8 cellular contexts compared by ENCODE assay signal in the genomic region with DNA sequence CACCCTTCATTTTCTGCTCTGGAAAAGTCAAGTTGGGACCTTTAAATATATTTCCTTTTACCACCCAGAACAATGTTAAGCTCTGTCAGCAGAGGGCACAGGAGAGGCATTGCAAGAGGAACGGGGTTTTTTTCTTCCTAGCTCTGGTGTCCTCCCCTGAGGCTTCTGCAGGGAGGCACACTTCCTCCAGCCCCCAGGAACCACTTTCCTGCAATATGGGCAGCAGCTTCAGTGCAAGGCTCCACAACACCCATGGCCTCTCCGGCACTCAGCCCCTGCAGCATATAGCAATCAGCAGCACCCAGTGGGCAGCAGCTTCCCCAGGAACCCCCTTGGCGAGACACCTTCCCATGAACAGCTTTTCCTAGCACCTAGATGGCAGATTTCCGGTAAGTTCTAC.
DNase-seq lines count a peak whose midpoint lies in the region; TF ChIP-seq lines count a peak whose summit lies in the region.

No MANE protein-coding gene starts in this region.

- no peaks in the 10 kb centered on the region for H3K9me3 ChIP-seq in vagina

- in situ Hi-C loops in brain microvascular endothelial cell (cut with HindIII; ENCODE audit: low pct_ligation_motif_present, low sequenced_read_pairs) = no loop called here

- intact Hi-C loops in vagina (cut with DNase I) = no loop called here
- intact Hi-C loops in dorsolateral prefrontal cortex (cut with DNase I) = no loop called here

- H3K4me1 ChIP-seq in vagina = no peaks in the 10 kb centered on the region

- no peaks in the 10 kb centered on the region for H3K9me3 Mint-ChIP-seq in nephron progenitor cell

- H3K27ac Mint-ChIP-seq in nephron progenitor cell = no peak overlapping the region

- H3K27me3 Mint-ChIP-seq in nephron progenitor cell (ENCODE audit: low read depth, poor library complexity) = peaks cover 5% of the 10 kb centered on the region

- no peak overlapping the region for H3K4me3 ChIP-seq in brain microvascular endothelial cell (ENCODE audit: low read depth, low read length)
- H3K4me3 ChIP-seq in vagina = no peak overlapping the region
- H3K4me3 ChIP-seq in dorsolateral prefrontal cortex = no peak overlapping the region

- H3K4me1 Mint-ChIP-seq in nephron progenitor cell = peaks cover 14% of the 10 kb centered on the region

- H3K27me3 ChIP-seq in brain microvascular endothelial cell (replicated peaks) (no peaks in the 10 kb centered on the region), vagina (no peaks in the 10 kb centered on the region), dorsolateral prefrontal cortex (no peaks in the 10 kb centered on the region)

- H3K36me3 Mint-ChIP-seq in nephron progenitor cell (ENCODE audit: low read depth) = no peaks in the 10 kb centered on the region

- TF ChIP-seq POLR2A in vagina (IDR thresholded peaks at IDR 0.05) = no peak

- H3K36me3 ChIP-seq in brain microvascular endothelial cell (replicated peaks) (no peaks in the 10 kb centered on the region), vagina (no peaks in the 10 kb centered on the region)

- TF ChIP-seq CTCF in GM12874 (IDR thresholded peaks at IDR 0.05; ENCODE audit: insufficient read depth, low read depth, low read length) (peak; percentile 67), brain microvascular endothelial cell (IDR thresholded peaks at IDR 0.05; ENCODE audit: low read depth, low read length, missing control alignments) (peak; percentile 67), nephron progenitor cell (IDR thresholded peaks at IDR 0.05) (peak; percentile 29), vagina (IDR thresholded peaks at IDR 0.05) (no peak), dorsolateral prefrontal cortex (IDR thresholded peaks at IDR 0.05 in 54 of 56, conservative IDR thresholded peaks at IDR 0.05 in 2 of 56; ENCODE audit: low read depth in 1 of 56, partially characterized antibody in 56 of 56) (peak in 21 of 56 donors; percentile 7 to 30 (median 19))

- H3K27ac ChIP-seq in brain microvascular endothelial cell (no peak overlapping the region), vagina (no peak overlapping the region), dorsolateral prefrontal cortex (peak overlapping the region in 1 of 59 donors; percentile 24)

- H3K4me3 Mint-ChIP-seq in nephron progenitor cell = no peak overlapping the region

- DNase-seq in AG20443 (ENCODE audit: low spot score) (peak; percentile 56), LoVo (ENCODE audit: low spot score) (peak; percentile 24), brain microvascular endothelial cell (peak; percentile 10), nephron progenitor cell (peak; percentile 8), pons (ENCODE audit: low spot score) (no peak), vagina (ENCODE audit: extremely low spot score in 2 of 2) (no peak), dorsolateral prefrontal cortex (no peak)

Comparison
In these comparisons a context has a peak if more than half of its experiments do, and no peak if none do; other contexts are left out.
1. DNase-seq: peak in AG20443 (single experiment), LoVo (single experiment), brain microvascular endothelial cell (single experiment) and nephron progenitor cell (single experiment); none in pons (single experiment), vagina (0 of 2) and dorsolateral prefrontal cortex (0 of 10).
2. CTCF ChIP-seq: peak in GM12874 (single experiment), brain microvascular endothelial cell (single experiment) and nephron progenitor cell (single experiment); none in vagina (0 of 3).